Comparison of ENCODE assay signal across 11 cellular contexts in genomic region chr20:53260591-53260990, GRCh38.
"Had no signal": no experiment of that assay in that cellular context is flagged by ENCODE, and none has a peak within 500 bp of the region (broad histone marks: within the 10 kb centered on the region; RNA-seq: fewer than 3 reads in every experiment).

No MANE protein-coding gene starts in this region.

- H3K4me3 Mint-ChIP-seq: GM23338, H9, HFFc6 had no signal

- H3K36me3 ChIP-seq: HAP-1 had no signal

- H3K27ac ChIP-seq: GM23248 had no signal

- H3K4me1 ChIP-seq: HAP-1 had no signal

- H3K27ac Mint-ChIP-seq: GM23338, H9, HFFc6 had no signal

- H3K4me2 ChIP-seq: GM23338 had no signal

- DNase-seq: GM23248, GOT3, H7, H9, HCEC 1CT, HFFc6 had no signal

- H3K9ac ChIP-seq: GM23248 had no signal

- H3K9me3 Mint-ChIP-seq: GM23338 had no signal

- H3K4me3 ChIP-seq: GM23248, GM23338, HAP-1 had no signal

- FAIRE-seq: H1, H54 had no signal

- H3K9me3 ChIP-seq: HAP-1 had no signal

- ATAC-seq: GM23338, HCT116 had no signal

- H2AFZ ChIP-seq: GM23248, GM23338 had no signal
